In genomic region chr15:99980791-99981190, GRCh38 we compare ENCODE assay signal across 19 cellular contexts.
DNase-seq lines count a peak whose midpoint lies in the region; ATAC-seq, FAIRE-seq and TF ChIP-seq lines count a peak whose summit lies in the region.
"Had no signal": no experiment of that assay in that cellular context is flagged by ENCODE, and none has a peak within 500 bp of the region (broad histone marks: within the 10 kb centered on the region; RNA-seq: fewer than 3 reads in every experiment).

No MANE protein-coding gene starts in this region.

- H3K4me1 ChIP-seq in H1 (replicated peaks in 1 of 4; ENCODE audit: control insufficient read depth in 3 of 4, insufficient read depth in 4 of 4, low read length in 3 of 4): peaks cover 15 to 36% (median 25%) of the 10 kb centered on the region in 4 experiments

- intact Hi-C loops in left ventricle myocardium superior (cut with micrococcal nuclease): no loop called here
- intact Hi-C loops in Right ventricle myocardium superior (cut with DNase I): no loop called here

- peak overlapping the region; percentile 40; the same call in 1 of the 2 replicates for H2BK12ac ChIP-seq in H1 (ENCODE audit: low read depth, low read length)

- H3K9ac ChIP-seq in H1 (replicated peaks in 1 of 4; ENCODE audit: extremely low read depth in 1 of 4, low read depth in 3 of 4, low read length in 3 of 4): no peak overlapping the region
- H3K9ac ChIP-seq: BLaER1 treated with 17β-estradiol and CSF1 and Interleukin-3, amounts not matched to agents 10 nM and 100 nM had no signal

- H2BK5ac ChIP-seq in H1 (ENCODE audit: low read depth, low read length): no peak overlapping the region

- WGBS in H1 (ENCODE audit: extremely low coverage in 1 of 2, insufficient coverage in 1 of 2, insufficient read length in 1 of 2, insufficient replicate concordance in 2 of 2, low coverage in 1 of 2, low lambda C conversion rate in 2 of 2, missing lambda C conversion rate in 1 of 2), 2 experiments: 87% methylated on average over 14 of the region's 14 CpGs; no CpG with 5 or more reads in 1 of the 2 experiments

- H4K91ac ChIP-seq in H1 (replicated peaks; ENCODE audit: insufficient read length, low read length): peak overlapping the region; percentile 26

- no peak overlapping the region for H3K18ac ChIP-seq in H1 (ENCODE audit: extremely low read depth, low read length)

- no peak overlapping the region for H3K14ac ChIP-seq in H1 (ENCODE audit: insufficient read length)

- TF ChIP-seq POLR2A in H1 (IDR thresholded peaks at IDR 0.05; ENCODE audit: control extremely low read depth in 1 of 2, low read depth in 2 of 2, low read length in 2 of 2): no peak

- H2AFZ ChIP-seq in H1 (ENCODE audit: low read length): no peak overlapping the region
- H2AFZ ChIP-seq: GM23338 had no signal

- H3K4me1 Mint-ChIP-seq in nephron progenitor cell: peaks cover 60% of the 10 kb centered on the region
- H3K4me1 Mint-ChIP-seq: B cell; CD4-positive, CD25-positive, alpha-beta regulatory T cell; CD8-positive, alpha-beta memory T cell; IgD-negative memory B cell had no signal

- TF ChIP-seq CTCF in H1 (IDR thresholded peaks at IDR 0.05; ENCODE audit: control extremely low read depth in 1 of 3, insufficient read depth in 1 of 3, low read depth in 1 of 3, low read length in 3 of 3) (no peak), nephron progenitor cell (IDR thresholded peaks at IDR 0.05) (no peak)

- H3K27me3 ChIP-seq in H1 (replicated peaks in 1 of 4; ENCODE audit: control insufficient read depth in 3 of 4, extremely low read depth in 1 of 4, insufficient read depth in 3 of 4, low read length in 3 of 4): no peaks in the 10 kb centered on the region

- no peaks in the 10 kb centered on the region for H3K9me3 Mint-ChIP-seq in nephron progenitor cell
- H3K9me3 Mint-ChIP-seq: CD4-positive, CD25-positive, alpha-beta regulatory T cell; CD8-positive, alpha-beta memory T cell; GM23338; IgD-negative memory B cell had no signal

- H3K4me2 ChIP-seq in H1 (ENCODE audit: insufficient read depth in 1 of 2, low read depth in 2 of 2, low read length in 2 of 2): no peak overlapping the region
- H3K4me2 ChIP-seq: BLaER1 treated with 17β-estradiol and CSF1 and Interleukin-3, amounts not matched to agents 10 nM and 100 nM; GM23338 had no signal

- no peak overlapping the region for H3K27ac ChIP-seq in H1 (ENCODE audit: low read depth, low read length)
- H3K27ac ChIP-seq: BLaER1 treated with 17β-estradiol and CSF1 and Interleukin-3, amounts not matched to agents 10 nM and 100 nM had no signal

- no peak overlapping the region for H3K56ac ChIP-seq in H1 (replicated peaks; ENCODE audit: insufficient read length, low read depth, low read length)

- no peaks in the 10 kb centered on the region for H4K20me1 ChIP-seq in H1 (replicated peaks in 1 of 2; ENCODE audit: control insufficient read depth in 1 of 2, insufficient read depth in 2 of 2, low read length in 2 of 2)
- H4K20me1 ChIP-seq: BLaER1 treated with 17β-estradiol and CSF1 and Interleukin-3, amounts not matched to agents 10 nM and 100 nM had no signal

- H3K36me3 ChIP-seq in H1 (ENCODE audit: control insufficient read depth in 2 of 4, insufficient read depth in 4 of 4, low read length in 3 of 4): no peaks in the 10 kb centered on the region
- H3K36me3 ChIP-seq: BLaER1 treated with 17β-estradiol and CSF1 and Interleukin-3, amounts not matched to agents 10 nM and 100 nM had no signal

- H3K23me2 ChIP-seq in H1 (ENCODE audit: low read depth, low read length): peaks cover 2% of the 10 kb centered on the region; the same call in 1 of the 2 replicates

- no peak overlapping the region for H3K4ac ChIP-seq in H1 (replicated peaks; ENCODE audit: insufficient read length, low read depth, low read length)

- H3K36me3 Mint-ChIP-seq in nephron progenitor cell (ENCODE audit: low read depth): no peaks in the 10 kb centered on the region
- H3K36me3 Mint-ChIP-seq: IgD-negative memory B cell had no signal

- ATAC-seq in left ventricle myocardium superior (peak; percentile 45), Right ventricle myocardium superior (ENCODE audit: poor library complexity) (no peak), HG02678 (IDR thresholded peaks at IDR 0.05; ENCODE audit: unreplicated experiment) (no peak), GM19328 (IDR thresholded peaks at IDR 0.05; ENCODE audit: unreplicated experiment) (no peak)
- ATAC-seq: GM12878, GM23338, HepG2 had no signal

- no peak overlapping the region for H2BK15ac ChIP-seq in H1 (ENCODE audit: low read length)

- H3K79me1 ChIP-seq in H1 (ENCODE audit: low read depth, low read length): no peaks in the 10 kb centered on the region

- no peak for FAIRE-seq in H1 (lab: Jason Lieb, UNC)
- FAIRE-seq: GM12878, HepG2 had no signal

- POLR2A ChIA-PET in H1 (lab: Charles Lee; ENCODE audit: partially characterized antibody): no interaction called here

- no peaks in the 10 kb centered on the region for H3K9me3 ChIP-seq in H1 (ENCODE audit: insufficient read depth in 2 of 2, low read depth in 1 of 2, low read length in 1 of 2)
- H3K9me3 ChIP-seq: BLaER1 treated with 17β-estradiol and CSF1 and Interleukin-3, amounts not matched to agents 10 nM and 100 nM had no signal

- peaks cover 6% of the 10 kb centered on the region for H3K27me3 Mint-ChIP-seq in nephron progenitor cell (ENCODE audit: low read depth, poor library complexity)
- H3K27me3 Mint-ChIP-seq: CD4-positive, CD25-positive, alpha-beta regulatory T cell; CD8-positive, alpha-beta memory T cell had no signal

- no peak overlapping the region for H4K8ac ChIP-seq in H1 (ENCODE audit: extremely low read depth, insufficient read depth, low read length)

- H2AK5ac ChIP-seq in H1 (ENCODE audit: low read depth, low read length): no peak overlapping the region

- no peak overlapping the region for H2BK120ac ChIP-seq in H1 (replicated peaks; ENCODE audit: low read depth, low read length)

- no peaks in the 10 kb centered on the region for H3K79me2 ChIP-seq in H1 (ENCODE audit: control insufficient read depth in 1 of 2, insufficient read depth in 2 of 2, low read length in 2 of 2)

- H3K23ac ChIP-seq in H1 (ENCODE audit: insufficient read length): no peak overlapping the region

- H3K4me3 ChIP-seq in H1 (ENCODE audit: extremely low read depth in 1 of 4, insufficient read depth in 2 of 4, low read depth in 3 of 4, low read length in 4 of 4): no peak overlapping the region
- H3K4me3 ChIP-seq: BLaER1 treated with 17β-estradiol and CSF1 and Interleukin-3, amounts not matched to agents 10 nM and 100 nM; GM12878; GM23338 had no signal

- CTCF ChIA-PET in H1 (lab: Charles Lee; ENCODE audit: partially characterized antibody): interaction anchor here (0.6 to 5.1 kb wide), 16 partner anchors 8 to 402 kb away, joined by 3 to 42 read pairs (median 5); no protein-coding TSS in a partner anchor

- peak overlapping the region; percentile 2; the same call in 1 of the 2 replicates for H2BK20ac ChIP-seq in H1 (ENCODE audit: low read length)

- TF ChIP-seq EP300 in H1 (IDR thresholded peaks at IDR 0.05; ENCODE audit: borderline replicate concordance in 1 of 2, low read depth in 2 of 2, low read length in 2 of 2): no peak

- no peak overlapping the region for H4K5ac ChIP-seq in H1 (ENCODE audit: insufficient read length, low read depth, low read length)

- no peak overlapping the region for H3K27ac Mint-ChIP-seq in nephron progenitor cell
- H3K27ac Mint-ChIP-seq: B cell; CD4-positive, CD25-positive, alpha-beta regulatory T cell; CD8-positive, alpha-beta memory T cell; GM23338; IgD-negative memory B cell had no signal

- DNase-seq in left ventricle myocardium superior (no peak), Right ventricle myocardium superior (no peak), H1 (ENCODE audit: low read depth in 1 of 2, low spot score in 2 of 2) (no peak), nephron progenitor cell (no peak), NCI-H187 (lab: John Stamatoyannopoulos, UW) (no peak)
- DNase-seq: CD4-positive, CD25-positive, alpha-beta regulatory T cell; COR-L47; DMS 273 treated with DMSO at 0.1 percent for 48 hours; DND-41; EL had no signal

- H3K4me3 Mint-ChIP-seq in nephron progenitor cell: peak overlapping the region; percentile 52
- H3K4me3 Mint-ChIP-seq: B cell; CD4-positive, CD25-positive, alpha-beta regulatory T cell; CD8-positive, alpha-beta memory T cell; GM23338; IgD-negative memory B cell had no signal

- TF ChIP-seq RAD21 in H1 (IDR thresholded peaks at IDR 0.05 in 1 of 2, conservative IDR thresholded peaks at IDR 0.05 in 1 of 2; ENCODE audit: low read depth in 2 of 2, low read length in 2 of 2): no peak

TF ChIP-seq in H1, 55 proteins besides CTCF, POLR2A, EP300 and RAD21:
- TF ChIP-seq, protein P1, sequence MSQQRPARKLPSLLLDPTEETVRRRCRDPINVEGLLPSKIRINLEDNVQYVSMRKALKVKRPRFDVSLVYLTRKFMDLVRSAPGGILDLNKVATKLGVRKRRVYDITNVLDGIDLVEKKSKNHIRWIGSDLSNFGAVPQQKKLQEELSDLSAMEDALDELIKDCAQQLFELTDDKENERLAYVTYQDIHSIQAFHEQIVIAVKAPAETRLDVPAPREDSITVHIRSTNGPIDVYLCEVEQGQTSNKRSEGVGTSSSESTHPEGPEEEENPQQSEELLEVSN (IDR thresholded peaks at IDR 0.05): no peak
